Comparison of ENCODE assay signal across 23 cellular contexts in genomic region chr1:94336991-94337390, GRCh38.
"Had no signal": no experiment of that assay in that cellular context is flagged by ENCODE, and none has a peak within 500 bp of the region (broad histone marks: within the 10 kb centered on the region; RNA-seq: fewer than 3 reads in every experiment).

No MANE protein-coding gene starts in this region.

- H3K4me1 Mint-ChIP-seq: memory B cell; stimulated activated effector memory CD8-positive, alpha-beta T cell treated with anti-CD3 and anti-CD28 coated beads, Interleukin-12 subunit alpha, Interleukin-12 subunit beta, amount 100 ng/mL, for 72 hours had no signal

- H3K27ac Mint-ChIP-seq: dendritic cell treated with granulocyte-macrophage colony-stimulating factor and Interleukin-4, amounts not matched to agents 40 ng/mL and 50 ng/mL, for 4 days; memory B cell; natural killer cell; stimulated activated effector memory CD8-positive, alpha-beta T cell treated with anti-CD3 and anti-CD28 coated beads, Interleukin-12 subunit alpha, Interleukin-12 subunit beta, amount 100 ng/mL, for 72 hours had no signal

- H3K36me3 Mint-ChIP-seq: memory B cell; natural killer cell; stimulated activated effector memory CD8-positive, alpha-beta T cell treated with anti-CD3 and anti-CD28 coated beads, Interleukin-12 subunit alpha, Interleukin-12 subunit beta, amount 100 ng/mL, for 72 hours had no signal

- ATAC-seq: foreskin keratinocyte; gastroesophageal sphincter; heart left ventricle; left lobe of liver; natural killer cell; pancreas; right lobe of liver; stimulated activated effector memory CD8-positive, alpha-beta T cell treated with anti-CD3 and anti-CD28 coated beads, Interleukin-12 subunit alpha, Interleukin-12 subunit beta, amount 100 ng/mL, for 72 hours had no signal

- H3K9me3 Mint-ChIP-seq: dendritic cell treated with granulocyte-macrophage colony-stimulating factor and Interleukin-4, amounts not matched to agents 40 ng/mL and 50 ng/mL, for 4 days; memory B cell; natural killer cell; stimulated activated effector memory CD8-positive, alpha-beta T cell treated with anti-CD3 and anti-CD28 coated beads, Interleukin-12 subunit alpha, Interleukin-12 subunit beta, amount 100 ng/mL, for 72 hours had no signal

- H3K36me3 ChIP-seq: colonic mucosa, gastroesophageal sphincter, heart left ventricle, pancreas, right lobe of liver, stomach, thyroid gland, upper lobe of left lung had no signal

- H3K27me3 ChIP-seq: colonic mucosa, gastroesophageal sphincter, heart left ventricle, hepatocyte, pancreas, right lobe of liver, stomach, thyroid gland, upper lobe of left lung had no signal

- H3K27ac ChIP-seq: colonic mucosa, foreskin keratinocyte, gastroesophageal sphincter, heart left ventricle, hepatocyte, pancreas, right lobe of liver, stomach, thyroid gland, upper lobe of left lung had no signal

- H3K4me1 ChIP-seq: colonic mucosa, right lobe of liver had no signal

- H3K9me3 ChIP-seq: colonic mucosa, gastroesophageal sphincter, heart left ventricle, pancreas, right lobe of liver, stomach, thyroid gland, upper lobe of left lung had no signal

- H3K4me3 Mint-ChIP-seq: dendritic cell treated with granulocyte-macrophage colony-stimulating factor and Interleukin-4, amounts not matched to agents 40 ng/mL and 50 ng/mL, for 4 days; memory B cell; natural killer cell; stimulated activated effector memory CD8-positive, alpha-beta T cell treated with anti-CD3 and anti-CD28 coated beads, Interleukin-12 subunit alpha, Interleukin-12 subunit beta, amount 100 ng/mL, for 72 hours had no signal

- H3K4me3 ChIP-seq: colonic mucosa, gastroesophageal sphincter, heart left ventricle, hepatocyte, lung, pancreas, right lobe of liver, stomach, thyroid gland, upper lobe of left lung had no signal

- DNase-seq: colonic mucosa; effector memory CD4-positive, alpha-beta T cell; foreskin keratinocyte; heart left ventricle; kidney; natural killer cell; occipital lobe; pancreas; right lobe of liver; small intestine; stimulated activated CD4-positive, alpha-beta T cell treated with anti-CD3 and anti-CD28 coated beads, Interleukin-1b, Interleukin-23, amount 100 ng/mL, for 48 hours; stimulated activated CD4-positive, alpha-beta T cell treated with anti-CD3 and anti-CD28 coated beads, Interleukin-4, amount 100 ng/mL, for 24 hours; stimulated activated naive CD4-positive, alpha-beta T cell treated with Interleukin-2 at 50 U/mL for 16 hours; stomach; upper lobe of left lung had no signal
